Comparison of ENCODE assay signal across 9 cellular contexts in genomic region chr19:485583-486236, GRCh38. TPM values are rescaled to one million over a fixed set of nuclear protein-coding genes. Genes with fewer than 3 reads are reported as not detected.
A peak's percentile ranks its signal among the peaks of the same experiment; 100 is the strongest.
DNase-seq lines count a peak whose midpoint lies in the region; ATAC-seq and TF ChIP-seq lines count a peak whose summit lies in the region.
"Had no signal": no experiment of that assay in that cellular context is flagged by ENCODE, and none has a peak within 500 bp of the region (broad histone marks: within the 10 kb centered on the region; RNA-seq: fewer than 3 reads in every experiment).

No MANE protein-coding gene starts in this region.

- DNase-seq in SK-MEL-5 (ENCODE audit: low read depth, low spot score), result peak; percentile 95
- peak; percentile 66 to 82 (median 74) for DNase-seq in right cardiac atrium
- DNase-seq in sciatic nerve (ENCODE audit: low spot score), result peak; percentile 66
- DNase-seq in NCI-H1048 (lab: John Stamatoyannopoulos, UW), result no peak
- DNase-seq in stimulated activated naive CD8-positive, alpha-beta T cell treated with anti-CD3 and anti-CD28 coated beads, Interleukin-15, amount 100 ng/mL, for 72 hours, result no peak

- H3K9me3 ChIP-seq in HEK293 (ENCODE audit: control insufficient read depth, insufficient read depth, low read depth, low read length), result no peaks in the 10 kb centered on the region
- no peaks in the 10 kb centered on the region for H3K9me3 ChIP-seq in right cardiac atrium (ENCODE audit: control insufficient read depth, low read length)

- H3K9me3 Mint-ChIP-seq in stimulated activated naive CD8-positive, alpha-beta T cell treated with anti-CD3 and anti-CD28 coated beads, Interleukin-15, amount 100 ng/mL, for 72 hours, result peaks cover 11 to 12% of the 10 kb centered on the region in 2 donors

- POLR2A ChIA-PET in HEK293 (lab: Yijun Ruan, JAX), result interaction anchor here (0.6 to 4.3 kb wide), 3 partner anchors 21 to 201 kb away, joined by 4 to 33 read pairs (median 5); partner anchors contain the start of genes SHC2 and TPGS1

- H3K4me3 ChIP-seq in HEK293 (ENCODE audit: low read depth, low read length) (no peak overlapping the region), right cardiac atrium (ENCODE audit: low read length) (no peak overlapping the region)

- no peak for ATAC-seq in right cardiac atrium
- ATAC-seq in sciatic nerve, result peak; percentile 27
- no peak for ATAC-seq in HG02981 (IDR thresholded peaks at IDR 0.05; ENCODE audit: unreplicated experiment)
- no peak for ATAC-seq in GM18867 (IDR thresholded peaks at IDR 0.05; ENCODE audit: unreplicated experiment)
- ATAC-seq in stimulated activated naive CD8-positive, alpha-beta T cell treated with anti-CD3 and anti-CD28 coated beads, Interleukin-15, amount 100 ng/mL, for 72 hours, result no peak

- H3K4me3 Mint-ChIP-seq in stimulated activated naive CD8-positive, alpha-beta T cell treated with anti-CD3 and anti-CD28 coated beads, Interleukin-15, amount 100 ng/mL, for 72 hours, result no peak overlapping the region

- H3K27me3 ChIP-seq in right cardiac atrium (ENCODE audit: control insufficient read depth, insufficient read depth), result no peaks in the 10 kb centered on the region

- no peak overlapping the region for H3K27ac Mint-ChIP-seq in stimulated activated naive CD8-positive, alpha-beta T cell treated with anti-CD3 and anti-CD28 coated beads, Interleukin-15, amount 100 ng/mL, for 72 hours

- WGBS in right cardiac atrium, result 16% methylated on average over 23 of the region's 23 CpGs

- TF ChIP-seq CTCF in HEK293 (tag by site-specific recombination; IDR thresholded peaks at IDR 0.05), result no peak

- in situ Hi-C loops in SK-MEL-5 (cut with HindIII; ENCODE audit: low pct_unique_long_range_greater_than_20kb, low sequenced_read_pairs), result no loop called here

- H3K4me1 ChIP-seq in HEK293 (ENCODE audit: control insufficient read depth, insufficient read depth, low read length) (no peaks in the 10 kb centered on the region), right cardiac atrium (ENCODE audit: control insufficient read depth, insufficient read depth, low read length) (no peaks in the 10 kb centered on the region)

- intact Hi-C loops in right cardiac atrium (cut with DNase I), result loop anchor here in 1 of 4 donors (10.0 kb wide), 1 partner anchor 91 kb away; no protein-coding TSS in a partner anchor
- intact Hi-C loops in sciatic nerve (cut with DNase I), result no loop called here

- no peaks in the 10 kb centered on the region for H3K36me3 ChIP-seq in HEK293 (ENCODE audit: control insufficient read depth in 2 of 2, insufficient read depth in 1 of 2, low read length in 2 of 2)

- peaks cover 40% of the 10 kb centered on the region for H3K27me3 Mint-ChIP-seq in stimulated activated naive CD8-positive, alpha-beta T cell treated with anti-CD3 and anti-CD28 coated beads, Interleukin-15, amount 100 ng/mL, for 72 hours

- no peak overlapping the region for H3K27ac ChIP-seq in HEK293 (ENCODE audit: extremely low read depth, low read depth, low read length)
- no peak overlapping the region for H3K27ac ChIP-seq in right cardiac atrium (ENCODE audit: low read length)

- CTCF ChIA-PET in HEK293 (lab: Yijun Ruan, JAX), result interaction anchor here (0.6 to 1.2 kb wide), 3 partner anchors 10 to 437 kb away, joined by 3 to 10 read pairs (median 4); no protein-coding TSS in a partner anchor

- peaks cover 17% of the 10 kb centered on the region for H3K4me1 Mint-ChIP-seq in stimulated activated naive CD8-positive, alpha-beta T cell treated with anti-CD3 and anti-CD28 coated beads, Interleukin-15, amount 100 ng/mL, for 72 hours

TF ChIP-seq in HEK293, 187 proteins besides CTCF, POLR2A, EP300 and RAD21 (continues in another document):
- peak; percentile 47 for TF ChIP-seq ZIC2 (tag by site-specific recombination; IDR thresholded peaks at IDR 0.05)
- 0 out of 2 replicates have a peak, but pooled peaks have one; percentile 12 for TF ChIP-seq SP7 (tag by site-specific recombination; IDR thresholded peaks at IDR 0.05)
- no peak for TF ChIP-seq KLF7 (tag by site-specific recombination; IDR thresholded peaks at IDR 0.05; ENCODE audit: borderline replicate concordance)
- no peak for TF ChIP-seq ZNF521 (tag by site-specific recombination; IDR thresholded peaks at IDR 0.05)
- TF ChIP-seq PRDM6 (tag by site-specific recombination; IDR thresholded peaks at IDR 0.05), result no peak
- TF ChIP-seq ZNF510 (tag by site-specific recombination; IDR thresholded peaks at IDR 0.05; ENCODE audit: insufficient replicate concordance), result no peak
- no peak for TF ChIP-seq ZNF175 (tag by site-specific recombination; IDR thresholded peaks at IDR 0.05)
- no peak for TF ChIP-seq ZNF202 (tag by site-specific recombination; IDR thresholded peaks at IDR 0.05; ENCODE audit: borderline replicate concordance)
- no peak for TF ChIP-seq ZNF792 (tag by site-specific recombination; IDR thresholded peaks at IDR 0.05)
- TF ChIP-seq ZNF623 (tag by site-specific recombination; IDR thresholded peaks at IDR 0.05), result no peak
- TF ChIP-seq GLIS1 (tag by site-specific recombination; IDR thresholded peaks at IDR 0.05), result peak; percentile 17; the same call in 1 of the 2 replicates
- TF ChIP-seq, protein P1, sequence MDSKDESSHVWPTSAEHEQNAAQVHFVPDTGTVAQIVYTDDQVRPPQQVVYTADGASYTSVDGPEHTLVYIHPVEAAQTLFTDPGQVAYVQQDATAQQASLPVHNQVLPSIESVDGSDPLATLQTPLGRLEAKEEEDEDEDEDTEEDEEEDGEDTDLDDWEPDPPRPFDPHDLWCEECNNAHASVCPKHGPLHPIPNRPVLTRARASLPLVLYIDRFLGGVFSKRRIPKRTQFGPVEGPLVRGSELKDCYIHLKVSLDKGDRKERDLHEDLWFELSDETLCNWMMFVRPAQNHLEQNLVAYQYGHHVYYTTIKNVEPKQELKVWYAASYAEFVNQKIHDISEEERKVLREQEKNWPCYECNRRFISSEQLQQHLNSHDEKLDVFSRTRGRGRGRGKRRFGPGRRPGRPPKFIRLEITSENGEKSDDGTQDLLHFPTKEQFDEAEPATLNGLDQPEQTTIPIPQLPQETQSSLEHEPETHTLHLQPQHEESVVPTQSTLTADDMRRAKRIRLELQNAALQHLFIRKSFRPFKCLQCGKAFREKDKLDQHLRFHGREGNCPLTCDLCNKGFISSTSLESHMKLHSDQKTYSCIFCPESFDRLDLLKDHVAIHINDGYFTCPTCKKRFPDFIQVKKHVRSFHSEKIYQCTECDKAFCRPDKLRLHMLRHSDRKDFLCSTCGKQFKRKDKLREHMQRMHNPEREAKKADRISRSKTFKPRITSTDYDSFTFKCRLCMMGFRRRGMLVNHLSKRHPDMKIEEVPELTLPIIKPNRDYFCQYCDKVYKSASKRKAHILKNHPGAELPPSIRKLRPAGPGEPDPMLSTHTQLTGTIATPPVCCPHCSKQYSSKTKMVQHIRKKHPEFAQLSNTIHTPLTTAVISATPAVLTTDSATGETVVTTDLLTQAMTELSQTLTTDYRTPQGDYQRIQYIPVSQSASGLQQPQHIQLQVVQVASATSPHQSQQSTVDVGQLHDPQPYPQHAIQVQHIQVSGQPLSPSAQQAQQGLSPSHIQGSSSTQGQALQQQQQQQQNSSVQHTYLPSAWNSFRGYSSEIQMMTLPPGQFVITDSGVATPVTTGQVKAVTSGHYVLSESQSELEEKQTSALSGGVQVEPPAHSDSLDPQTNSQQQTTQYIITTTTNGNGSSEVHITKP (tag by site-specific recombination; IDR thresholded peaks at IDR 0.05), result peak; percentile 54

RNA-seq across cellular contexts. Expression of gene MADCAM1, which starts 10.6 kb away (rescaled TPM):
- total RNA-seq in SK-MEL-5 (2014; rRNA removed; shearing (Covaris generic)), result not detected in 2 replicates
- polyA plus RNA-seq in SK-MEL-5 (2015; cell fraction: cytosol; rRNA removed), result 0.15 TPM in 1 of 2 replicates, not detected in the other
- not detected in 2 replicates for polyA plus RNA-seq in SK-MEL-5 (2015; cell fraction: nucleus; rRNA removed)
- total RNA-seq in right cardiac atrium (under 1 TPM; 0.28 to 0.59 (median 0.36) TPM), sciatic nerve (1.1 TPM)
- 0.27 TPM for polyA plus RNA-seq in right cardiac atrium

RNA-seq across cellular contexts. Expression of gene TPGS1, which starts 21.6 kb away (rescaled TPM):
- total RNA-seq in SK-MEL-5 (2014; rRNA removed; shearing (Covaris generic)), result 19.5 and 26.4 TPM in 2 replicates
- 27.9 and 30.2 TPM in 2 replicates for polyA plus RNA-seq in SK-MEL-5 (2015; cell fraction: cytosol; rRNA removed)
- 2.1 and 4.7 TPM in 2 replicates for polyA plus RNA-seq in SK-MEL-5 (2015; cell fraction: nucleus; rRNA removed)
- total RNA-seq in right cardiac atrium, result 10 to 100 TPM; 10.9 to 15.6 (median 14.7) TPM
- 21.3 TPM for polyA plus RNA-seq in right cardiac atrium
- 18.5 TPM for total RNA-seq in sciatic nerve

RNA-seq across cellular contexts. Expression of gene SHC2, which starts 24.9 kb away (rescaled TPM):
- 6.7 and 7.0 TPM in 2 replicates for total RNA-seq in SK-MEL-5 (2014; rRNA removed; shearing (Covaris generic))
- 11.2 and 13.5 TPM in 2 replicates for polyA plus RNA-seq in SK-MEL-5 (2015; cell fraction: cytosol; rRNA removed)
- polyA plus RNA-seq in SK-MEL-5 (2015; cell fraction: nucleus; rRNA removed), result 141 and 145 TPM in 2 replicates
- 10 to 100 TPM; 14.3 to 20.0 (median 17.6) TPM for total RNA-seq in right cardiac atrium
- 21.0 TPM for polyA plus RNA-seq in right cardiac atrium
- total RNA-seq in sciatic nerve, result 31.6 TPM

RNA-seq across cellular contexts. Expression of gene CDC34, which starts 45.9 kb away (rescaled TPM):
- total RNA-seq in SK-MEL-5 (2014; rRNA removed; shearing (Covaris generic)), result 51.0 and 52.7 TPM in 2 replicates
- 47.1 and 54.5 TPM in 2 replicates for polyA plus RNA-seq in SK-MEL-5 (2015; cell fraction: cytosol; rRNA removed)
- 26.9 and 40.9 TPM in 2 replicates for polyA plus RNA-seq in SK-MEL-5 (2015; cell fraction: nucleus; rRNA removed)
- total RNA-seq in right cardiac atrium (10 to 100 TPM; 66.8 to 78.4 (median 74.3) TPM), sciatic nerve (40.2 TPM)
- polyA plus RNA-seq in right cardiac atrium, result 95.8 TPM

RNA-seq across cellular contexts. Expression of gene GZMM, which starts 58.1 kb away (rescaled TPM):
- total RNA-seq in SK-MEL-5 (2014; rRNA removed; shearing (Covaris generic)), result 0.21 and 1.1 TPM in 2 replicates
- polyA plus RNA-seq in SK-MEL-5 (2015; cell fraction: cytosol; rRNA removed), result 0.10 and 0.77 TPM in 2 replicates
- 0.75 TPM in 1 of 2 replicates, not detected in the other for polyA plus RNA-seq in SK-MEL-5 (2015; cell fraction: nucleus; rRNA removed)
- total RNA-seq in right cardiac atrium, result under 1 TPM in 2 of 4 donors, not detected in 2; 0.26 to 0.32 TPM
- polyA plus RNA-seq in right cardiac atrium, result 0.43 TPM
- 1.4 TPM for total RNA-seq in sciatic nerve
- total RNA-seq: kidney epithelial cell had no signal

Comparison
In these comparisons a context has a peak if more than half of its experiments do, and no peak if none do; other contexts are left out.
1. DNase-seq: peak in SK-MEL-5 (single experiment), right cardiac atrium (3 of 3) and sciatic nerve (single experiment); none in NCI-H1048 (single experiment) and stimulated activated naive CD8-positive, alpha-beta T cell treated with anti-CD3 and anti-CD28 coated beads, Interleukin-15, amount 100 ng/mL, for 72 hours (0 of 2).